In the genomic region with DNA sequence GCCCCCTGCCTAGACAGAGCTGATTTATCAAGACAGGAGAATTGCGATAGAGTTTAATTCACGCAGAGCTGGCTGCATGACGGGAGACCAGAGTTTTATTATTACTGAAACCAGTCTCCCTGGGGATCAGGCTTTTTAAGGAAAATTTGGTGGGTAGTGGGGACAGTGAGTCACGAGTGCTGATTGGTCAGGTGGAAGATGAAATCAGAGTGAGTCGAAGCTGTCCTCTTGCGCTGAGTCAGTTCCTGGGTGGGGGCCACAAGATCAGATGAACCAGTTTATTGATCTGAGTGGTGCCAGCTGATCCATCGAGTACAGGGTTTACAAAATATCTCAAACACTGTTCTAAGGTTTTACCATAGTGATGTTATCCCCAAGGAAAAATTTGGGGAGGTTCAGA, we compare ENCODE assay signal across 1 cellular context.
TF ChIP-seq lines count a peak whose summit lies in the region.

No MANE protein-coding gene starts in this region.

TF ChIP-seq in GM23338, 12 proteins besides CTCF, POLR2A, EP300 and RAD21 (continued from another document):
- TF ChIP-seq, protein P1, sequence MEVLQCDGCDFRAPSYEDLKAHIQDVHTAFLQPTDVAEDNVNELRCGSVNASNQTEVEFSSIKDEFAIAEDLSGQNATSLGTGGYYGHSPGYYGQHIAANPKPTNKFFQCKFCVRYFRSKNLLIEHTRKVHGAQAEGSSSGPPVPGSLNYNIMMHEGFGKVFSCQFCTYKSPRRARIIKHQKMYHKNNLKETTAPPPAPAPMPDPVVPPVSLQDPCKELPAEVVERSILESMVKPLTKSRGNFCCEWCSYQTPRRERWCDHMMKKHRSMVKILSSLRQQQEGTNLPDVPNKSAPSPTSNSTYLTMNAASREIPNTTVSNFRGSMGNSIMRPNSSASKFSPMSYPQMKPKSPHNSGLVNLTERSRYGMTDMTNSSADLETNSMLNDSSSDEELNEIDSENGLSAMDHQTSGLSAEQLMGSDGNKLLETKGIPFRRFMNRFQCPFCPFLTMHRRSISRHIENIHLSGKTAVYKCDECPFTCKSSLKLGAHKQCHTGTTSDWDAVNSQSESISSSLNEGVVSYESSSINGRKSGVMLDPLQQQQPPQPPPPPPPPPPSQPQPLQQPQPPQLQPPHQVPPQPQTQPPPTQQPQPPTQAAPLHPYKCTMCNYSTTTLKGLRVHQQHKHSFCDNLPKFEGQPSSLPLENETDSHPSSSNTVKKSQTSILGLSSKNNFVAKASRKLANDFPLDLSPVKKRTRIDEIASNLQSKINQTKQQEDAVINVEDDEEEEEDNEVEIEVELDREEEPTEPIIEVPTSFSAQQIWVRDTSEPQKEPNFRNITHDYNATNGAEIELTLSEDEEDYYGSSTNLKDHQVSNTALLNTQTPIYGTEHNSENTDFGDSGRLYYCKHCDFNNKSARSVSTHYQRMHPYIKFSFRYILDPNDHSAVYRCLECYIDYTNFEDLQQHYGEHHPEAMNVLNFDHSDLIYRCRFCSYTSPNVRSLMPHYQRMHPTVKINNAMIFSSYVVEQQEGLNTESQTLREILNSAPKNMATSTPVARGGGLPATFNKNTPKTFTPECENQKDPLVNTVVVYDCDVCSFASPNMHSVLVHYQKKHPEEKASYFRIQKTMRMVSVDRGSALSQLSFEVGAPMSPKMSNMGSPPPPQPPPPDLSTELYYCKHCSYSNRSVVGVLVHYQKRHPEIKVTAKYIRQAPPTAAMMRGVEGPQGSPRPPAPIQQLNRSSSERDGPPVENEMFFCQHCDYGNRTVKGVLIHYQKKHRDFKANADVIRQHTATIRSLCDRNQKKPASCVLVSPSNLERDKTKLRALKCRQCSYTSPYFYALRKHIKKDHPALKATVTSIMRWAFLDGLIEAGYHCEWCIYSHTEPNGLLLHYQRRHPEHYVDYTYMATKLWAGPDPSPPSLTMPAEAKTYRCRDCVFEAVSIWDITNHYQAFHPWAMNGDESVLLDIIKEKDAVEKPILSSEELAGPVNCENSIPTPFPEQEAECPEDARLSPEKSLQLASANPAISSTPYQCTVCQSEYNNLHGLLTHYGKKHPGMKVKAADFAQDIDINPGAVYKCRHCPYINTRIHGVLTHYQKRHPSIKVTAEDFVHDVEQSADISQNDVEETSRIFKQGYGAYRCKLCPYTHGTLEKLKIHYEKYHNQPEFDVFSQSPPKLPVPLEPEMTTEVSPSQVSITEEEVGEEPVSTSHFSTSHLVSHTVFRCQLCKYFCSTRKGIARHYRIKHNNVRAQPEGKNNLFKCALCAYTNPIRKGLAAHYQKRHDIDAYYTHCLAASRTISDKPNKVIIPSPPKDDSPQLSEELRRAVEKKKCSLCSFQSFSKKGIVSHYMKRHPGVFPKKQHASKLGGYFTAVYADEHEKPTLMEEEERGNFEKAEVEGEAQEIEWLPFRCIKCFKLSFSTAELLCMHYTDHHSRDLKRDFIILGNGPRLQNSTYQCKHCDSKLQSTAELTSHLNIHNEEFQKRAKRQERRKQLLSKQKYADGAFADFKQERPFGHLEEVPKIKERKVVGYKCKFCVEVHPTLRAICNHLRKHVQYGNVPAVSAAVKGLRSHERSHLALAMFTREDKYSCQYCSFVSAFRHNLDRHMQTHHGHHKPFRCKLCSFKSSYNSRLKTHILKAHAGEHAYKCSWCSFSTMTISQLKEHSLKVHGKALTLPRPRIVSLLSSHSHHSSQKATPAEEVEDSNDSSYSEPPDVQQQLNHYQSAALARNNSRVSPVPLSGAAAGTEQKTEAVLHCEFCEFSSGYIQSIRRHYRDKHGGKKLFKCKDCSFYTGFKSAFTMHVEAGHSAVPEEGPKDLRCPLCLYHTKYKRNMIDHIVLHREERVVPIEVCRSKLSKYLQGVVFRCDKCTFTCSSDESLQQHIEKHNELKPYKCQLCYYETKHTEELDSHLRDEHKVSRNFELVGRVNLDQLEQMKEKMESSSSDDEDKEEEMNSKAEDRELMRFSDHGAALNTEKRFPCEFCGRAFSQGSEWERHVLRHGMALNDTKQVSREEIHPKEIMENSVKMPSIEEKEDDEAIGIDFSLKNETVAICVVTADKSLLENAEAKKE (CRISPR knock-in tag; IDR thresholded peaks at IDR 0.05), result no peak
- TF ChIP-seq ZNF114 (CRISPR knock-in tag; IDR thresholded peaks at IDR 0.05), result no peak
- TF ChIP-seq NANOG (IDR thresholded peaks at IDR 0.05; ENCODE audit: borderline replicate concordance), result no peak
- TF ChIP-seq CREB1 (CRISPR knock-in tag; IDR thresholded peaks at IDR 0.05; ENCODE audit: low read depth), result no peak
- TF ChIP-seq EZH2phosphoT487 (IDR thresholded peaks at IDR 0.05; ENCODE audit: unreplicated experiment), result no peak
- no peak for TF ChIP-seq POLR2AphosphoS5 (IDR thresholded peaks at IDR 0.05; ENCODE audit: low read depth)
- TF ChIP-seq, protein P2, sequence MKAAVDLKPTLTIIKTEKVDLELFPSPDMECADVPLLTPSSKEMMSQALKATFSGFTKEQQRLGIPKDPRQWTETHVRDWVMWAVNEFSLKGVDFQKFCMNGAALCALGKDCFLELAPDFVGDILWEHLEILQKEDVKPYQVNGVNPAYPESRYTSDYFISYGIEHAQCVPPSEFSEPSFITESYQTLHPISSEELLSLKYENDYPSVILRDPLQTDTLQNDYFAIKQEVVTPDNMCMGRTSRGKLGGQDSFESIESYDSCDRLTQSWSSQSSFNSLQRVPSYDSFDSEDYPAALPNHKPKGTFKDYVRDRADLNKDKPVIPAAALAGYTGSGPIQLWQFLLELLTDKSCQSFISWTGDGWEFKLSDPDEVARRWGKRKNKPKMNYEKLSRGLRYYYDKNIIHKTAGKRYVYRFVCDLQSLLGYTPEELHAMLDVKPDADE (IDR thresholded peaks at IDR 0.05), result no peak
- TF ChIP-seq EZH2 (IDR thresholded peaks at IDR 0.05; ENCODE audit: low read depth, unreplicated experiment), result no peak
